In genomic region chr7:39480901-39481300, GRCh38 we compare ENCODE assay signal across 20 cellular contexts.
DNase-seq lines count a peak whose midpoint lies in the region; TF ChIP-seq lines count a peak whose summit lies in the region.
"Had no signal": no experiment of that assay in that cellular context is flagged by ENCODE, and none has a peak within 500 bp of the region (broad histone marks: within the 10 kb centered on the region; RNA-seq: fewer than 3 reads in every experiment).

No MANE protein-coding gene starts in this region.

- no peak for TF ChIP-seq EP300 in esophagus muscularis mucosa (IDR thresholded peaks at IDR 0.05)

- H3K27ac ChIP-seq in esophagus muscularis mucosa (replicated peaks in 1 of 4) = no peak overlapping the region
- H3K27ac ChIP-seq in testis = no peak overlapping the region
- H3K27ac ChIP-seq: 22Rv1; BLaER1 treated with 17β-estradiol and CSF1 and Interleukin-3, amounts not matched to agents 10 nM and 100 nM had no signal

- H3K4me1 ChIP-seq in esophagus muscularis mucosa = no peaks in the 10 kb centered on the region
- H3K4me1 ChIP-seq in testis = no peaks in the 10 kb centered on the region
- H3K4me1 ChIP-seq: BE2C; BLaER1 treated with 17β-estradiol and CSF1 and Interleukin-3, amounts not matched to agents 10 nM and 100 nM; HAP-1 had no signal

- no peaks in the 10 kb centered on the region for H3K27me3 ChIP-seq in esophagus muscularis mucosa
- no peaks in the 10 kb centered on the region for H3K27me3 ChIP-seq in testis
- H3K27me3 ChIP-seq: BE2C; BLaER1 treated with 17β-estradiol and CSF1 and Interleukin-3, amounts not matched to agents 10 nM and 100 nM had no signal

- H3K9me3 ChIP-seq in esophagus muscularis mucosa = no peaks in the 10 kb centered on the region
- no peaks in the 10 kb centered on the region for H3K9me3 ChIP-seq in testis
- H3K9me3 ChIP-seq: BE2C, HAP-1 had no signal

- TF ChIP-seq POLR2A in esophagus muscularis mucosa (IDR thresholded peaks at IDR 0.05; ENCODE audit: low read depth) = no peak
- no peak for TF ChIP-seq POLR2A in testis (IDR thresholded peaks at IDR 0.05)

- DNase-seq in DMS53 (lab: John Stamatoyannopoulos, UW) (peak; percentile 16), DMS53 treated with DMSO at 0.1 percent for 48 hours (lab: John Stamatoyannopoulos, UW; ENCODE audit: unreplicated experiment) (no peak), esophagus muscularis mucosa (ENCODE audit: extremely low spot score) (peak; percentile 26), kidney tubule cell (ENCODE audit: low spot score) (peak; percentile 35), NCI-H2196 treated with DMSO at 0.1 percent for 48 hours (lab: John Stamatoyannopoulos, UW; ENCODE audit: unreplicated experiment) (no peak), testis (no peak), GDM1 (lab: John Stamatoyannopoulos, UW) (no peak)
- DNase-seq: AML-193; BE2C; Calu3; CD4-positive, alpha-beta T cell; CD8-positive, alpha-beta memory T cell; DMS79; EL; GF-D8; GOT3; HFFc6 had no signal

- no peaks in the 10 kb centered on the region for H3K36me3 ChIP-seq in esophagus muscularis mucosa
- no peaks in the 10 kb centered on the region for H3K36me3 ChIP-seq in testis (ENCODE audit: low read depth, missing control alignments)
- H3K36me3 ChIP-seq: BE2C; BLaER1 treated with 17β-estradiol and CSF1 and Interleukin-3, amounts not matched to agents 10 nM and 100 nM; HAP-1 had no signal

- TF ChIP-seq CTCF in esophagus muscularis mucosa (IDR thresholded peaks at IDR 0.05) (no peak), testis (IDR thresholded peaks at IDR 0.05) (no peak)

- intact Hi-C loops in esophagus muscularis mucosa (cut with DNase I) = no loop called here
- intact Hi-C loops in testis (cut with DNase I; ENCODE audit: low total_unique reads) = no loop called here

- H3K4me3 ChIP-seq in esophagus muscularis mucosa (no peak overlapping the region), testis (no peak overlapping the region)
- H3K4me3 ChIP-seq: BLaER1 treated with 17β-estradiol and CSF1 and Interleukin-3, amounts not matched to agents 10 nM and 100 nM; HAP-1 had no signal

Comparison
In these comparisons a context has a peak if more than half of its experiments do, and no peak if none do; other contexts are left out.
1. DNase-seq: peak in DMS53 (single experiment), esophagus muscularis mucosa (single experiment) and kidney tubule cell (single experiment); none in DMS53 treated with DMSO at 0.1 percent for 48 hours (single experiment), NCI-H2196 treated with DMSO at 0.1 percent for 48 hours (single experiment), testis (single experiment) and GDM1 (single experiment).